In the genomic region with DNA sequence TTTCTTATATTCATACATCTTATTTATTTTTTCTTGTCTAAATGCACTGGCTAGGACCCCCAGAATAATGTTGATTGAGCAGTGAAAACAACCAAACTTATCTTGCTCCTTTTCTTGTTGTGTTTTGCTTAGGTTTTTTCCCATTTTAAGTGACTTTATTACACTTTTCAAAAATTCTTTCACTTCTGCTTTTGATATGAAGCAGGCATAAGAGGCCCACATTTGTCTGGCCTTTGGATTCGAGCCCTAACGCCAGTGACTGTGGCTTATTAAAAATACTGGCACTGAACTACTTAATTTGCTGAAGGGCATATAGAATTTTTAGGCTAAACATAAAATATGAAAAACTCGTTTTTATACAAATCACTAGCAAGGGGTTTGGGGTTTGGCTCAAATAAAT, we compare ENCODE assay signal across 22 cellular contexts.
A peak's percentile ranks its signal among the peaks of the same experiment; 100 is the strongest.
DNase-seq lines count a peak whose midpoint lies in the region; ATAC-seq, FAIRE-seq and TF ChIP-seq lines count a peak whose summit lies in the region.
"Had no signal": no experiment of that assay in that cellular context is flagged by ENCODE, and none has a peak within 500 bp of the region (broad histone marks: within the 10 kb centered on the region; RNA-seq: fewer than 3 reads in every experiment).

No MANE protein-coding gene starts in this region.

- H3K4me3 Mint-ChIP-seq in activated CD8-positive, alpha-beta T cell treated with anti-CD3 and anti-CD28 coated beads, Interleukin-2, amount 10 ng/mL, durations not matched to agents 7 days and 5 days = no peak overlapping the region
- H3K4me3 Mint-ChIP-seq: B cell; CD8-positive, alpha-beta T cell; GM23338 had no signal

- H3K27ac ChIP-seq in GM12878 (ENCODE audit: control insufficient read depth, insufficient read depth) = no peak overlapping the region
- H3K27ac ChIP-seq: BLaER1 treated with 17β-estradiol and CSF1 and Interleukin-3, amounts not matched to agents 10 nM and 100 nM; HL-60 had no signal

- no peak for TF ChIP-seq POLR2A in GM12878 (IDR thresholded peaks at IDR 0.05; ENCODE audit: low read depth, low read length)

- peak; percentile 80 for ATAC-seq in GM12878
- ATAC-seq in activated CD8-positive, alpha-beta T cell treated with anti-CD3 and anti-CD28 coated beads, Interleukin-2, amount 10 ng/mL, durations not matched to agents 7 days and 5 days = no peak
- ATAC-seq: CD8-positive, alpha-beta T cell; GM23338; K562 had no signal

- no peaks in the 10 kb centered on the region for H3K36me3 Mint-ChIP-seq in activated CD8-positive, alpha-beta T cell treated with anti-CD3 and anti-CD28 coated beads, Interleukin-2, amount 10 ng/mL, durations not matched to agents 7 days and 5 days (ENCODE audit: low read depth)
- H3K36me3 Mint-ChIP-seq: CD8-positive, alpha-beta T cell had no signal

- H3K4me1 Mint-ChIP-seq in activated CD8-positive, alpha-beta T cell treated with anti-CD3 and anti-CD28 coated beads, Interleukin-2, amount 10 ng/mL, durations not matched to agents 7 days and 5 days (ENCODE audit: low read depth) = no peaks in the 10 kb centered on the region
- H3K4me1 Mint-ChIP-seq: GM23338 had no signal

- H3K27me3 Mint-ChIP-seq in activated CD8-positive, alpha-beta T cell treated with anti-CD3 and anti-CD28 coated beads, Interleukin-2, amount 10 ng/mL, durations not matched to agents 7 days and 5 days (ENCODE audit: low read depth) = peaks cover 5% of the 10 kb centered on the region
- H3K27me3 Mint-ChIP-seq: B cell had no signal

- no TSS peak for BruUV-seq in GM12878 (replicated peaks; lab: Mats Ljungman, UMichigan)

- no peaks in the 10 kb centered on the region for H3K9me3 Mint-ChIP-seq in activated CD8-positive, alpha-beta T cell treated with anti-CD3 and anti-CD28 coated beads, Interleukin-2, amount 10 ng/mL, durations not matched to agents 7 days and 5 days (ENCODE audit: insufficient read depth)
- H3K9me3 Mint-ChIP-seq: CD8-positive, alpha-beta T cell; GM23338 had no signal

- no peak overlapping the region for H2AFZ ChIP-seq in GM12878 (ENCODE audit: control insufficient read depth, low read depth, low read length)
- H2AFZ ChIP-seq: GM23338 had no signal

- RAD21 ChIA-PET in GM12878 (lab: Charles Lee; ENCODE audit: unreplicated experiment) = no interaction called here

- intact Hi-C loops in GM12878 (cut with micrococcal nuclease; ENCODE audit: unreplicated experiment) = no loop called here

- in situ Hi-C loops in GM12878 (cut with MboI) = no loop called here

- CTCF ChIA-PET in GM12878 (lab: Yijun Ruan, JAX) = no interaction called here
- CTCF ChIA-PET in activated CD8-positive, alpha-beta T cell treated with anti-CD3 and anti-CD28 coated beads, Interleukin-2, amount 10 ng/mL, durations not matched to agents 7 days and 5 days (lab: Charles Lee) = no interaction called here

- SMC1A ChIA-PET in GM12878 (lab: Charles Lee; ENCODE audit: uncharacterized antibody, unreplicated experiment) = interaction anchor here (1.1 kb wide), 1 partner anchor 124 kb away, joined by 3 read pairs; no protein-coding TSS in a partner anchor

- H3K4me2 ChIP-seq in GM12878 (ENCODE audit: control insufficient read depth, insufficient read depth) = no peak overlapping the region
- H3K4me2 ChIP-seq: BLaER1 treated with 17β-estradiol and CSF1 and Interleukin-3, amounts not matched to agents 10 nM and 100 nM; GM23338 had no signal

- H3K4me1 ChIP-seq in GM12878 (ENCODE audit: control insufficient read depth, insufficient read depth, low read length) = no peaks in the 10 kb centered on the region
- H3K4me1 ChIP-seq: BLaER1 treated with 17β-estradiol and CSF1 and Interleukin-3, amounts not matched to agents 10 nM and 100 nM had no signal

- no peak overlapping the region for H3K27ac Mint-ChIP-seq in activated CD8-positive, alpha-beta T cell treated with anti-CD3 and anti-CD28 coated beads, Interleukin-2, amount 10 ng/mL, durations not matched to agents 7 days and 5 days
- H3K27ac Mint-ChIP-seq: B cell; CD8-positive, alpha-beta T cell; GM23338 had no signal

- 6% methylated on average over 3 of the region's 3 CpGs for WGBS in GM12878 (ENCODE audit: insufficient coverage, insufficient replicate concordance, low lambda C conversion rate, missing lambda C conversion rate)

- TF ChIP-seq RAD21 in GM12878 (IDR thresholded peaks at IDR 0.05; ENCODE audit: insufficient read depth, low read depth, low read length) = no peak

- H3K79me2 ChIP-seq in GM12878 (ENCODE audit: control insufficient read depth, insufficient read depth, low read length) = no peaks in the 10 kb centered on the region

- no peaks in the 10 kb centered on the region for H3K27me3 ChIP-seq in GM12878 (replicated peaks in 1 of 2; ENCODE audit: control insufficient read depth in 2 of 2, insufficient read depth in 2 of 2, low read length in 1 of 2)

- peak; percentile 0 to 26 for DNase-seq in NOMO-1 (lab: John Stamatoyannopoulos, UW; ENCODE audit: unreplicated experiment in 2 of 2)
- no peak for DNase-seq in NOMO-1 treated with dmso at 0.1 percent for 144 hours (lab: John Stamatoyannopoulos, UW; ENCODE audit: unreplicated experiment)
- DNase-seq in GM20000 (ENCODE audit: low spot score) = peak; percentile 2
- DNase-seq in NOMO-1 treated with DMSO at 0.1 percent for 48 hours (lab: John Stamatoyannopoulos, UW; ENCODE audit: unreplicated experiment) = peak; percentile 32
- DNase-seq in GM12878 (ENCODE audit: low read depth, low spot score) = no peak
- no peak for DNase-seq in SKM-1 (lab: John Stamatoyannopoulos, UW; ENCODE audit: unreplicated experiment)
- DNase-seq in RKO (ENCODE audit: low spot score) = no peak
- no peak for DNase-seq in activated CD8-positive, alpha-beta T cell treated with anti-CD3 and anti-CD28 coated beads, Interleukin-2, amount 10 ng/mL, durations not matched to agents 7 days and 5 days
- DNase-seq: 8988T; Calu3; CD8-positive, alpha-beta T cell; DMS79 treated with DMSO at 0.1 percent for 48 hours; GF-D8; HCEC 1CT; IMR-90 had no signal

- H3K36me3 ChIP-seq in GM12878 (ENCODE audit: control insufficient read depth in 2 of 2, insufficient read depth in 2 of 2, low read length in 1 of 2) = no peaks in the 10 kb centered on the region
- H3K36me3 ChIP-seq: BLaER1 treated with 17β-estradiol and CSF1 and Interleukin-3, amounts not matched to agents 10 nM and 100 nM had no signal

- H3K9me3 ChIP-seq in GM12878 (replicated peaks; ENCODE audit: control insufficient read depth, insufficient read depth, low read length) = no peaks in the 10 kb centered on the region

- H4K20me1 ChIP-seq in GM12878 (ENCODE audit: control insufficient read depth, insufficient read depth) = no peaks in the 10 kb centered on the region
- H4K20me1 ChIP-seq: BLaER1 treated with 17β-estradiol and CSF1 and Interleukin-3, amounts not matched to agents 10 nM and 100 nM had no signal

- POLR2A ChIA-PET in GM12878 (lab: Charles Lee) = no interaction called here
- POLR2A ChIA-PET in activated CD8-positive, alpha-beta T cell treated with anti-CD3 and anti-CD28 coated beads, Interleukin-2, amount 10 ng/mL, durations not matched to agents 7 days and 5 days (lab: Charles Lee) = no interaction called here

- TF ChIP-seq EP300 in GM12878 (IDR thresholded peaks at IDR 0.05; ENCODE audit: borderline replicate concordance in 1 of 2, control insufficient read depth in 1 of 2, low read depth in 2 of 2, low read length in 2 of 2) = 0 out of 4 replicates have a peak, but pooled peaks of 1 of the 2 experiments have one; percentile 11

- no peak overlapping the region for H3K9ac ChIP-seq in GM12878 (ENCODE audit: control insufficient read depth, insufficient read depth, low read length)
- H3K9ac ChIP-seq: BLaER1 treated with 17β-estradiol and CSF1 and Interleukin-3, amounts not matched to agents 10 nM and 100 nM had no signal

- no peak for FAIRE-seq in GM12878 (lab: Jason Lieb, UNC)
- FAIRE-seq: GM19239, H54, K562 had no signal

- TF ChIP-seq CTCF in GM20000 (IDR thresholded peaks at IDR 0.05; ENCODE audit: extremely low read depth, missing control alignments) = no peak
- TF ChIP-seq CTCF in GM12878 (IDR thresholded peaks at IDR 0.05 in 2 of 3, conservative IDR thresholded peaks at IDR 0.05 in 1 of 3; ENCODE audit: control insufficient read depth in 2 of 3, extremely low read depth in 1 of 3, insufficient read depth in 1 of 3, low read depth in 3 of 3, low read length in 3 of 3) = no peak

- no peak overlapping the region for H3K4me3 ChIP-seq in GM12878
- H3K4me3 ChIP-seq: BLaER1 treated with 17β-estradiol and CSF1 and Interleukin-3, amounts not matched to agents 10 nM and 100 nM; GM23338; K562 had no signal

TF ChIP-seq in GM12878, 131 proteins besides CTCF, POLR2A, EP300 and RAD21 (continues in another document):
- TF ChIP-seq DPF2 (IDR thresholded peaks at IDR 0.05) (peak; percentile 34; the same call in 1 of the 2 replicates), JUNB (IDR thresholded peaks at IDR 0.05) (0 out of 2 replicates have a peak, but pooled peaks have one; percentile 16)
- TF ChIP-seq, protein P1, sequence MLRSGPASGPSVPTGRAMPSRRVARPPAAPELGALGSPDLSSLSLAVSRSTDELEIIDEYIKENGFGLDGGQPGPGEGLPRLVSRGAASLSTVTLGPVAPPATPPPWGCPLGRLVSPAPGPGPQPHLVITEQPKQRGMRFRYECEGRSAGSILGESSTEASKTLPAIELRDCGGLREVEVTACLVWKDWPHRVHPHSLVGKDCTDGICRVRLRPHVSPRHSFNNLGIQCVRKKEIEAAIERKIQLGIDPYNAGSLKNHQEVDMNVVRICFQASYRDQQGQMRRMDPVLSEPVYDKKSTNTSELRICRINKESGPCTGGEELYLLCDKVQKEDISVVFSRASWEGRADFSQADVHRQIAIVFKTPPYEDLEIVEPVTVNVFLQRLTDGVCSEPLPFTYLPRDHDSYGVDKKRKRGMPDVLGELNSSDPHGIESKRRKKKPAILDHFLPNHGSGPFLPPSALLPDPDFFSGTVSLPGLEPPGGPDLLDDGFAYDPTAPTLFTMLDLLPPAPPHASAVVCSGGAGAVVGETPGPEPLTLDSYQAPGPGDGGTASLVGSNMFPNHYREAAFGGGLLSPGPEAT (IDR thresholded peaks at IDR 0.05; ENCODE audit: low read depth) = 0 out of 2 replicates have a peak, but pooled peaks have one; percentile 24
- TF ChIP-seq, protein P2, sequence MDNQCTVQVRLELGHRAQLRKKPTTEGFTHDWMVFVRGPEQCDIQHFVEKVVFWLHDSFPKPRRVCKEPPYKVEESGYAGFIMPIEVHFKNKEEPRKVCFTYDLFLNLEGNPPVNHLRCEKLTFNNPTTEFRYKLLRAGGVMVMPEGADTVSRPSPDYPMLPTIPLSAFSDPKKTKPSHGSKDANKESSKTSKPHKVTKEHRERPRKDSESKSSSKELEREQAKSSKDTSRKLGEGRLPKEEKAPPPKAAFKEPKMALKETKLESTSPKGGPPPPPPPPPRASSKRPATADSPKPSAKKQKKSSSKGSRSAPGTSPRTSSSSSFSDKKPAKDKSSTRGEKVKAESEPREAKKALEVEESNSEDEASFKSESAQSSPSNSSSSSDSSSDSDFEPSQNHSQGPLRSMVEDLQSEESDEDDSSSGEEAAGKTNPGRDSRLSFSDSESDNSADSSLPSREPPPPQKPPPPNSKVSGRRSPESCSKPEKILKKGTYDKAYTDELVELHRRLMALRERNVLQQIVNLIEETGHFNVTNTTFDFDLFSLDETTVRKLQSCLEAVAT (IDR thresholded peaks at IDR 0.05) = no peak

Comparison
In these comparisons a context has a peak if more than half of its experiments do, and no peak if none do; other contexts are left out.
1. DNase-seq: peak in NOMO-1 (2 of 2), GM20000 (single experiment) and NOMO-1 treated with DMSO at 0.1 percent for 48 hours (single experiment); none in NOMO-1 treated with dmso at 0.1 percent for 144 hours (single experiment), GM12878 (single experiment), SKM-1 (single experiment), RKO (single experiment) and activated CD8-positive, alpha-beta T cell treated with anti-CD3 and anti-CD28 coated beads, Interleukin-2, amount 10 ng/mL, durations not matched to agents 7 days and 5 days (single experiment).